Comparison of ENCODE assay signal across 8 cellular contexts in the genomic region with DNA sequence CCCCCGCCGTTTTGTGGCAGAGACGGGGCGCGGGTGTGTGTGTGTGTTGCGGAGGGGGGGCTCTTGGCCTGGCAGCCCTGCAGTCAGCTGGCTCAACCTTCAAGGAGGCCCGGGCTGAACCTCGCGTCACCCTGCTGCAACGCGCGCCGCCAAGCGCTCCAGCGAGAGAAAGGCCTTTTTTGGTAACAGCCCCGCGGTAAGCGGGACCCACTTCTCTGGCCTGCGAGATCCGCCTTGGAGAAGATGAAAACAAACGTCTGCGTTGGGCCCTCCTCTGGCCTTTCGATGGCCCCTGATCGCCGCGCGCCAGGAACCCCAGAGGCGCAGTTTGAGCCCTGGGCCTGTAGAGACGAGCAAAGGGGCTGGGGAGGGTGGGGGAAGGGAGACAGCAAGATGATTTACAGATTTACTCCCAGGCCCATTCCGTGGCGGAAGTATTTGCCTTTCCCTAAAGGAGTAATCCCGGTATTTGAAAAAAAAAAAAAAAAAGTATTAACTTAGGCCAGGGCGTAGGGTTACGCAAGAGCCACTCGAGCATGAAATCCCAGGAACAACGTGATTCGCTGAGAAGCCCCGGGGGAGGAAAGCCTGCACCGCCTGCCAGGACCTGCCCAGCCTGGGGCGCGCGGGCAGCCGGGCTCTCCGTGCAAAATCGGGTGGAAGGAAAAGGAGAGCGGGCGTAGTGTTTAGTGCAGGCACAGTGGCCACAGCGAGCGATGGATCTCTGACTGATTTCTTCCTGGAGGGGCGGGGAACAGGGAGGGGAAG. TPM values are rescaled to one million over a fixed set of nuclear protein-coding genes. Genes with fewer than 3 reads are reported as not detected.
A peak's percentile ranks its signal among the peaks of the same experiment; 100 is the strongest.
DNase-seq lines count a peak whose midpoint lies in the region; ATAC-seq lines count a peak whose summit lies in the region.

No MANE protein-coding gene starts in this region.

- H3K27ac Mint-ChIP-seq in activated CD8-positive, alpha-beta T cell treated with anti-CD3 and anti-CD28 coated beads, Interleukin-2, amount 10 ng/mL, durations not matched to agents 7 days and 5 days: peak overlapping the region; percentile 94

- no peaks in the 10 kb centered on the region for H3K9me3 Mint-ChIP-seq in activated CD8-positive, alpha-beta T cell treated with anti-CD3 and anti-CD28 coated beads, Interleukin-2, amount 10 ng/mL, durations not matched to agents 7 days and 5 days (ENCODE audit: insufficient read depth)

- no peaks in the 10 kb centered on the region for H3K27me3 Mint-ChIP-seq in activated CD8-positive, alpha-beta T cell treated with anti-CD3 and anti-CD28 coated beads, Interleukin-2, amount 10 ng/mL, durations not matched to agents 7 days and 5 days (ENCODE audit: low read depth)

- DNase-seq in GM04504 (ENCODE audit: low read depth) (peak; percentile 98), HS-27A (ENCODE audit: low read depth) (peak; percentile 94), NCI-H82 treated with DMSO at 0.1 percent for 48 hours (lab: John Stamatoyannopoulos, UW; ENCODE audit: unreplicated experiment) (peak; percentile 77), medulla oblongata (ENCODE audit: extremely low spot score) (peak; percentile 85)
- peak; percentile 87 for DNase-seq in activated CD8-positive, alpha-beta T cell treated with anti-CD3 and anti-CD28 coated beads, Interleukin-2, amount 10 ng/mL, durations not matched to agents 7 days and 5 days
- DNase-seq in effector CD4-positive, alpha-beta T cell: peak; percentile 70
- peak; percentile 63 for DNase-seq in stimulated activated CD8-positive, alpha-beta memory T cell treated with anti-CD3 and anti-CD28 coated beads, Interleukin-12 subunit alpha, Interleukin-12 subunit beta, amount 100 ng/mL, for 1 hour (ENCODE audit: low read depth)

- H3K36me3 Mint-ChIP-seq in activated CD8-positive, alpha-beta T cell treated with anti-CD3 and anti-CD28 coated beads, Interleukin-2, amount 10 ng/mL, durations not matched to agents 7 days and 5 days (ENCODE audit: low read depth): peaks cover 24% of the 10 kb centered on the region

- POLR2A ChIA-PET in activated CD8-positive, alpha-beta T cell treated with anti-CD3 and anti-CD28 coated beads, Interleukin-2, amount 10 ng/mL, durations not matched to agents 7 days and 5 days (lab: Charles Lee): interaction anchor here (0.6 to 8.2 kb wide), 11 partner anchors 7 to 120 kb away, joined by 3 to 107 read pairs (median 5); no protein-coding TSS in a partner anchor

- CTCF ChIA-PET in activated CD8-positive, alpha-beta T cell treated with anti-CD3 and anti-CD28 coated beads, Interleukin-2, amount 10 ng/mL, durations not matched to agents 7 days and 5 days (lab: Charles Lee): interaction anchor here (0.9 to 3.0 kb wide), 12 partner anchors 8 to 157 kb away, joined by 3 to 16 read pairs (median 5); no protein-coding TSS in a partner anchor

- peak overlapping the region; percentile 93 for H3K4me3 Mint-ChIP-seq in activated CD8-positive, alpha-beta T cell treated with anti-CD3 and anti-CD28 coated beads, Interleukin-2, amount 10 ng/mL, durations not matched to agents 7 days and 5 days

- ATAC-seq in activated CD8-positive, alpha-beta T cell treated with anti-CD3 and anti-CD28 coated beads, Interleukin-2, amount 10 ng/mL, durations not matched to agents 7 days and 5 days: peak; percentile 58
- ATAC-seq in HG03045 (IDR thresholded peaks at IDR 0.05; ENCODE audit: unreplicated experiment): no peak

- H3K4me1 Mint-ChIP-seq in activated CD8-positive, alpha-beta T cell treated with anti-CD3 and anti-CD28 coated beads, Interleukin-2, amount 10 ng/mL, durations not matched to agents 7 days and 5 days (ENCODE audit: low read depth): peaks cover 76% of the 10 kb centered on the region

RNA-seq across cellular contexts. Expression of gene IRF2BPL, which starts 4.5 kb away (rescaled TPM):
- total RNA-seq in activated CD8-positive, alpha-beta T cell treated with anti-CD3 and anti-CD28 coated beads, Interleukin-2, amount 10 ng/mL, durations not matched to agents 7 days and 5 days: 10 to 100 TPM; 34.5 to 35.6 TPM
